In genomic region chr21:15003463-15004135, GRCh38 we compare ENCODE assay signal across 1 cellular context.
A peak's percentile ranks its signal among the peaks of the same experiment; 100 is the strongest.
TF ChIP-seq lines count a peak whose summit lies in the region.

No MANE protein-coding gene starts in this region.

TF ChIP-seq in HepG2, 621 proteins besides CTCF, POLR2A, EP300 and RAD21 (continued from another document):
- TF ChIP-seq PBX3 (CRISPR knock-in tag; IDR thresholded peaks at IDR 0.05; ENCODE audit: borderline replicate concordance) (no peak), RARA (CRISPR knock-in tag; IDR thresholded peaks at IDR 0.05) (peak; percentile 72), ZFP36 (IDR thresholded peaks at IDR 0.05; ENCODE audit: borderline replicate concordance, low read depth, low read length, partially characterized antibody) (no peak)
TF ChIP-seq in HepG2: peak in this region for 3.
